2 cellular contexts compared by ENCODE assay signal in genomic region chr13:27962982-27963381, GRCh38.
TF ChIP-seq lines count a peak whose summit lies in the region.

No MANE protein-coding gene starts in this region.

TF ChIP-seq in HEK293, 187 proteins besides CTCF, POLR2A, EP300 and RAD21:
- TF ChIP-seq PRDM1 (tag by site-specific recombination; IDR thresholded peaks at IDR 0.05) (0 out of 2 replicates have a peak, but pooled peaks have one; percentile 14), ZNF514 (tag by site-specific recombination; IDR thresholded peaks at IDR 0.05) (no peak)

TF ChIP-seq in H1, 55 proteins besides CTCF, POLR2A, EP300 and RAD21:
- TF ChIP-seq POLR2AphosphoS5 (IDR thresholded peaks at IDR 0.05; ENCODE audit: low read depth, low read length), result no peak
- no peak for TF ChIP-seq SAP30 (IDR thresholded peaks at IDR 0.05; ENCODE audit: insufficient read depth, insufficient replicate concordance, low read length)
- no peak for TF ChIP-seq KDM1A (IDR thresholded peaks at IDR 0.05; ENCODE audit: borderline replicate concordance, low read length)
- TF ChIP-seq SUZ12 (IDR thresholded peaks at IDR 0.05; ENCODE audit: low read length), result peak; percentile 81; the same call in 1 of the 2 replicates
- TF ChIP-seq CBX8 (IDR thresholded peaks at IDR 0.05; ENCODE audit: borderline replicate concordance, low read depth, low read length), result no peak
- TF ChIP-seq SP2 (IDR thresholded peaks at IDR 0.05; ENCODE audit: low read length), result no peak
- TF ChIP-seq, protein P1, sequence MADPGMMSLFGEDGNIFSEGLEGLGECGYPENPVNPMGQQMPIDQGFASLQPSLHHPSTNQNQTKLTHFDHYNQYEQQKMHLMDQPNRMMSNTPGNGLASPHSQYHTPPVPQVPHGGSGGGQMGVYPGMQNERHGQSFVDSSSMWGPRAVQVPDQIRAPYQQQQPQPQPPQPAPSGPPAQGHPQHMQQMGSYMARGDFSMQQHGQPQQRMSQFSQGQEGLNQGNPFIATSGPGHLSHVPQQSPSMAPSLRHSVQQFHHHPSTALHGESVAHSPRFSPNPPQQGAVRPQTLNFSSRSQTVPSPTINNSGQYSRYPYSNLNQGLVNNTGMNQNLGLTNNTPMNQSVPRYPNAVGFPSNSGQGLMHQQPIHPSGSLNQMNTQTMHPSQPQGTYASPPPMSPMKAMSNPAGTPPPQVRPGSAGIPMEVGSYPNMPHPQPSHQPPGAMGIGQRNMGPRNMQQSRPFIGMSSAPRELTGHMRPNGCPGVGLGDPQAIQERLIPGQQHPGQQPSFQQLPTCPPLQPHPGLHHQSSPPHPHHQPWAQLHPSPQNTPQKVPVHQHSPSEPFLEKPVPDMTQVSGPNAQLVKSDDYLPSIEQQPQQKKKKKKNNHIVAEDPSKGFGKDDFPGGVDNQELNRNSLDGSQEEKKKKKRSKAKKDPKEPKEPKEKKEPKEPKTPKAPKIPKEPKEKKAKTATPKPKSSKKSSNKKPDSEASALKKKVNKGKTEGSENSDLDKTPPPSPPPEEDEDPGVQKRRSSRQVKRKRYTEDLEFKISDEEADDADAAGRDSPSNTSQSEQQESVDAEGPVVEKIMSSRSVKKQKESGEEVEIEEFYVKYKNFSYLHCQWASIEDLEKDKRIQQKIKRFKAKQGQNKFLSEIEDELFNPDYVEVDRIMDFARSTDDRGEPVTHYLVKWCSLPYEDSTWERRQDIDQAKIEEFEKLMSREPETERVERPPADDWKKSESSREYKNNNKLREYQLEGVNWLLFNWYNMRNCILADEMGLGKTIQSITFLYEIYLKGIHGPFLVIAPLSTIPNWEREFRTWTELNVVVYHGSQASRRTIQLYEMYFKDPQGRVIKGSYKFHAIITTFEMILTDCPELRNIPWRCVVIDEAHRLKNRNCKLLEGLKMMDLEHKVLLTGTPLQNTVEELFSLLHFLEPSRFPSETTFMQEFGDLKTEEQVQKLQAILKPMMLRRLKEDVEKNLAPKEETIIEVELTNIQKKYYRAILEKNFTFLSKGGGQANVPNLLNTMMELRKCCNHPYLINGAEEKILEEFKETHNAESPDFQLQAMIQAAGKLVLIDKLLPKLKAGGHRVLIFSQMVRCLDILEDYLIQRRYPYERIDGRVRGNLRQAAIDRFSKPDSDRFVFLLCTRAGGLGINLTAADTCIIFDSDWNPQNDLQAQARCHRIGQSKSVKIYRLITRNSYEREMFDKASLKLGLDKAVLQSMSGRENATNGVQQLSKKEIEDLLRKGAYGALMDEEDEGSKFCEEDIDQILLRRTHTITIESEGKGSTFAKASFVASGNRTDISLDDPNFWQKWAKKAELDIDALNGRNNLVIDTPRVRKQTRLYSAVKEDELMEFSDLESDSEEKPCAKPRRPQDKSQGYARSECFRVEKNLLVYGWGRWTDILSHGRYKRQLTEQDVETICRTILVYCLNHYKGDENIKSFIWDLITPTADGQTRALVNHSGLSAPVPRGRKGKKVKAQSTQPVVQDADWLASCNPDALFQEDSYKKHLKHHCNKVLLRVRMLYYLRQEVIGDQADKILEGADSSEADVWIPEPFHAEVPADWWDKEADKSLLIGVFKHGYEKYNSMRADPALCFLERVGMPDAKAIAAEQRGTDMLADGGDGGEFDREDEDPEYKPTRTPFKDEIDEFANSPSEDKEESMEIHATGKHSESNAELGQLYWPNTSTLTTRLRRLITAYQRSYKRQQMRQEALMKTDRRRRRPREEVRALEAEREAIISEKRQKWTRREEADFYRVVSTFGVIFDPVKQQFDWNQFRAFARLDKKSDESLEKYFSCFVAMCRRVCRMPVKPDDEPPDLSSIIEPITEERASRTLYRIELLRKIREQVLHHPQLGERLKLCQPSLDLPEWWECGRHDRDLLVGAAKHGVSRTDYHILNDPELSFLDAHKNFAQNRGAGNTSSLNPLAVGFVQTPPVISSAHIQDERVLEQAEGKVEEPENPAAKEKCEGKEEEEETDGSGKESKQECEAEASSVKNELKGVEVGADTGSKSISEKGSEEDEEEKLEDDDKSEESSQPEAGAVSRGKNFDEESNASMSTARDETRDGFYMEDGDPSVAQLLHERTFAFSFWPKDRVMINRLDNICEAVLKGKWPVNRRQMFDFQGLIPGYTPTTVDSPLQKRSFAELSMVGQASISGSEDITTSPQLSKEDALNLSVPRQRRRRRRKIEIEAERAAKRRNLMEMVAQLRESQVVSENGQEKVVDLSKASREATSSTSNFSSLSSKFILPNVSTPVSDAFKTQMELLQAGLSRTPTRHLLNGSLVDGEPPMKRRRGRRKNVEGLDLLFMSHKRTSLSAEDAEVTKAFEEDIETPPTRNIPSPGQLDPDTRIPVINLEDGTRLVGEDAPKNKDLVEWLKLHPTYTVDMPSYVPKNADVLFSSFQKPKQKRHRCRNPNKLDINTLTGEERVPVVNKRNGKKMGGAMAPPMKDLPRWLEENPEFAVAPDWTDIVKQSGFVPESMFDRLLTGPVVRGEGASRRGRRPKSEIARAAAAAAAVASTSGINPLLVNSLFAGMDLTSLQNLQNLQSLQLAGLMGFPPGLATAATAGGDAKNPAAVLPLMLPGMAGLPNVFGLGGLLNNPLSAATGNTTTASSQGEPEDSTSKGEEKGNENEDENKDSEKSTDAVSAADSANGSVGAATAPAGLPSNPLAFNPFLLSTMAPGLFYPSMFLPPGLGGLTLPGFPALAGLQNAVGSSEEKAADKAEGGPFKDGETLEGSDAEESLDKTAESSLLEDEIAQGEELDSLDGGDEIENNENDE (IDR thresholded peaks at IDR 0.05; ENCODE audit: insufficient replicate concordance, low read length), result no peak
- no peak for TF ChIP-seq CREB1 (IDR thresholded peaks at IDR 0.05)
- TF ChIP-seq BRCA1 (IDR thresholded peaks at IDR 0.05; ENCODE audit: low read depth, low read length), result no peak
- TF ChIP-seq EZH2 (IDR thresholded peaks at IDR 0.05; ENCODE audit: low read depth, low read length, severe bottlenecking), result peak; percentile 77
- no peak for TF ChIP-seq CTBP2 (IDR thresholded peaks at IDR 0.05; ENCODE audit: borderline replicate concordance, insufficient read depth, insufficient read length, low read length)
